1 cellular context compared by ENCODE assay signal in genomic region chr2:64643838-64644219, GRCh38.
TF ChIP-seq lines count a peak whose summit lies in the region.

No MANE protein-coding gene starts in this region.

TF ChIP-seq in GM23338, 12 proteins besides CTCF, POLR2A, EP300 and RAD21 (continued from another document):
- TF ChIP-seq REST (IDR thresholded peaks at IDR 0.05; ENCODE audit: unreplicated experiment): no peak
